Comparison of ENCODE assay signal across 9 cellular contexts in genomic region chr1:19442150-19443096, GRCh38. TPM values are rescaled to one million over a fixed set of nuclear protein-coding genes. Genes with fewer than 3 reads are reported as not detected.
DNase-seq lines count a peak whose midpoint lies in the region; ATAC-seq and TF ChIP-seq lines count a peak whose summit lies in the region.
"Had no signal": no experiment of that assay in that cellular context is flagged by ENCODE, and none has a peak within 500 bp of the region (broad histone marks: within the 10 kb centered on the region; RNA-seq: fewer than 3 reads in every experiment).

No MANE protein-coding gene starts in this region.

- TF ChIP-seq POLR2A in right lobe of liver (IDR thresholded peaks at IDR 0.05): no peak

- no peaks in the 10 kb centered on the region for H3K27me3 Mint-ChIP-seq in stimulated activated naive CD8-positive, alpha-beta T cell treated with anti-CD3 and anti-CD28 coated beads, Interleukin-15, Interleukin-2, amounts not matched to agents 100 ng/mL and 50 ng/mL, for 24 hours
- no peaks in the 10 kb centered on the region for H3K27me3 Mint-ChIP-seq in nephron (ENCODE audit: low read depth)
- H3K27me3 Mint-ChIP-seq: activated naive CD8-positive, alpha-beta T cell treated with anti-CD3 and anti-CD28 coated beads, Interleukin-2, amount 10 ng/mL, durations not matched to agents 7 days and 5 days had no signal

- H3K4me1 Mint-ChIP-seq in stimulated activated naive CD8-positive, alpha-beta T cell treated with anti-CD3 and anti-CD28 coated beads, Interleukin-15, Interleukin-2, amounts not matched to agents 100 ng/mL and 50 ng/mL, for 24 hours (ENCODE audit: low read depth): peaks cover 93% of the 10 kb centered on the region
- H3K4me1 Mint-ChIP-seq in nephron: peaks cover 79% of the 10 kb centered on the region

- H3K36me3 ChIP-seq in colonic mucosa: no peaks in the 10 kb centered on the region
- no peaks in the 10 kb centered on the region for H3K36me3 ChIP-seq in right lobe of liver

- WGBS in right lobe of liver (ENCODE audit: insufficient coverage, low coverage, low lambda C conversion rate, missing lambda C conversion rate): 77% methylated on average over 18 of the region's 22 CpGs

- CTCF ChIA-PET in GM10248 (lab: Yijun Ruan, JAX): interaction anchor here (1.2 kb wide), 1 partner anchor 38 kb away, joined by 3 read pairs; no protein-coding TSS in a partner anchor

- H3K27me3 ChIP-seq in colonic mucosa: no peaks in the 10 kb centered on the region
- H3K27me3 ChIP-seq in right lobe of liver: no peaks in the 10 kb centered on the region

- no peak for ATAC-seq in stimulated activated naive CD8-positive, alpha-beta T cell treated with anti-CD3 and anti-CD28 coated beads, Interleukin-15, Interleukin-2, amounts not matched to agents 100 U/mL and 50 U/mL, for 24 hours
- ATAC-seq in GM18498 (IDR thresholded peaks at IDR 0.05; ENCODE audit: unreplicated experiment) (no peak), HG03139 (IDR thresholded peaks at IDR 0.05; ENCODE audit: unreplicated experiment) (no peak), right lobe of liver (no peak)

- H3K9me3 ChIP-seq in colonic mucosa (no peaks in the 10 kb centered on the region), right lobe of liver (no peaks in the 10 kb centered on the region)

- H3K36me3 Mint-ChIP-seq in stimulated activated naive CD8-positive, alpha-beta T cell treated with anti-CD3 and anti-CD28 coated beads, Interleukin-15, Interleukin-2, amounts not matched to agents 100 ng/mL and 50 ng/mL, for 24 hours (ENCODE audit: low read depth): peaks cover 37% of the 10 kb centered on the region
- no peaks in the 10 kb centered on the region for H3K36me3 Mint-ChIP-seq in nephron (ENCODE audit: low read depth)

- H3K9ac ChIP-seq in colonic mucosa (ENCODE audit: low read depth in 2 of 2, low read length in 2 of 2): peak overlapping the region in 1 of 2 donors; percentile 34

- POLR2A ChIA-PET in GM10248 (lab: Yijun Ruan, JAX): interaction anchor here (0.6 kb wide), 1 partner anchor 11 kb away, joined by 3 read pairs; no protein-coding TSS in a partner anchor

- peak overlapping the region; percentile 45 for H3K27ac Mint-ChIP-seq in stimulated activated naive CD8-positive, alpha-beta T cell treated with anti-CD3 and anti-CD28 coated beads, Interleukin-15, Interleukin-2, amounts not matched to agents 100 ng/mL and 50 ng/mL, for 24 hours
- H3K27ac Mint-ChIP-seq in nephron: peak overlapping the region in 2 of 3 experiments; percentile 14 to 62
- H3K27ac Mint-ChIP-seq: activated naive CD8-positive, alpha-beta T cell treated with anti-CD3 and anti-CD28 coated beads, Interleukin-2, amount 10 ng/mL, durations not matched to agents 7 days and 5 days had no signal

- DNase-seq in stimulated activated naive CD8-positive, alpha-beta T cell treated with anti-CD3 and anti-CD28 coated beads, Interleukin-15, Interleukin-2, amounts not matched to agents 100 U/mL and 50 U/mL, for 24 hours: no peak
- DNase-seq in colonic mucosa: no peak
- DNase-seq in right lobe of liver: no peak
- no peak for DNase-seq in GM10248 (ENCODE audit: extremely low spot score)
- DNase-seq: activated naive CD8-positive, alpha-beta T cell treated with anti-CD3 and anti-CD28 coated beads, Interleukin-2, amount 10 ng/mL, durations not matched to agents 7 days and 5 days had no signal

- peaks cover 10% of the 10 kb centered on the region for H3K4me1 ChIP-seq in colonic mucosa
- peaks cover 0 to 31% (median 7%) of the 10 kb centered on the region in 4 donors for H3K4me1 ChIP-seq in right lobe of liver

- intact Hi-C loops in colonic mucosa (cut with DNase I) (no loop called here), right lobe of liver (cut with DNase I) (no loop called here)

- H3K27ac ChIP-seq in colonic mucosa (peak overlapping the region; percentile 44), right lobe of liver (no peak overlapping the region)

- TF ChIP-seq CTCF in colonic mucosa (IDR thresholded peaks at IDR 0.05) (no peak), nephron (IDR thresholded peaks at IDR 0.05; ENCODE audit: unreplicated experiment in 3 of 3) (no peak), right lobe of liver (IDR thresholded peaks at IDR 0.05) (no peak), GM10248 (IDR thresholded peaks at IDR 0.05; ENCODE audit: control extremely low read depth, extremely low read depth, low read depth, missing control alignments) (no peak)

- no peak overlapping the region for H3K4me3 ChIP-seq in colonic mucosa
- no peak overlapping the region for H3K4me3 ChIP-seq in right lobe of liver

- no peak overlapping the region for H3K4me3 Mint-ChIP-seq in stimulated activated naive CD8-positive, alpha-beta T cell treated with anti-CD3 and anti-CD28 coated beads, Interleukin-15, Interleukin-2, amounts not matched to agents 100 ng/mL and 50 ng/mL, for 24 hours
- no peak overlapping the region for H3K4me3 Mint-ChIP-seq in nephron
- H3K4me3 Mint-ChIP-seq: activated naive CD8-positive, alpha-beta T cell treated with anti-CD3 and anti-CD28 coated beads, Interleukin-2, amount 10 ng/mL, durations not matched to agents 7 days and 5 days had no signal

- H3K9me3 Mint-ChIP-seq in stimulated activated naive CD8-positive, alpha-beta T cell treated with anti-CD3 and anti-CD28 coated beads, Interleukin-15, Interleukin-2, amounts not matched to agents 100 ng/mL and 50 ng/mL, for 24 hours: no peaks in the 10 kb centered on the region
- no peaks in the 10 kb centered on the region for H3K9me3 Mint-ChIP-seq in nephron
- H3K9me3 Mint-ChIP-seq: activated naive CD8-positive, alpha-beta T cell treated with anti-CD3 and anti-CD28 coated beads, Interleukin-2, amount 10 ng/mL, durations not matched to agents 7 days and 5 days had no signal

RNA-seq across cellular contexts. Expression of gene CAPZB, which starts 42.9 kb away (rescaled TPM):
- total RNA-seq in colonic mucosa (100 to 1,000 TPM; 397 to 407 TPM), right lobe of liver (100 to 1,000 TPM in 1 of 6 experiments, 10 to 100 TPM in 5; 53.5 to 117 (median 88.0) TPM)
